In the genomic region with DNA sequence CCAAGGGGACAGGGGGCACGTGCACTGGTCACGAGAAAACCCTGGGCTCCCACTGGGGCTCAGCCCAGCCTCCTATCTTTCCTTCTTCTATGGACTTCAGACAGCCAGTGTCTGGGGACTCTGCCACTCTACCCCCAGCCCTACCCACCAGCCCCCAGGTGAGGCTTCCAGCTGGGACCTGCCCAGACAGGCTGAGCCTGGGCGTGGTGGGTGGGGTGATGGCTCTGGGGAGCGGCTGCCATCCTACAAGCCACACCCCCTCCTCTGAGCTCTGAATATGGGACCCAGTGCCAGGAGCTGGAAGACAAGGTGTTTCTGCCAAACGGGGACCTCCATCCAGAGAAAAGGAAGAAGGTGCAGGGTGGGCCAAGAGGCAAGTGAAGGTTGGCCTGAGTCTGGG, we compare ENCODE assay signal across 2 cellular contexts.
TF ChIP-seq lines count a peak whose summit lies in the region.

No MANE protein-coding gene starts in this region.

TF ChIP-seq in HEK293, 187 proteins besides CTCF, POLR2A, EP300 and RAD21:
- TF ChIP-seq ZNF423 (tag by site-specific recombination; IDR thresholded peaks at IDR 0.05) (no peak), KLF1 (tag by site-specific recombination; IDR thresholded peaks at IDR 0.05) (peak; percentile 97), ZSCAN16 (tag by site-specific recombination; IDR thresholded peaks at IDR 0.05) (no peak), ZFHX2 (tag by site-specific recombination; conservative IDR thresholded peaks at IDR 0.05) (0 out of 2 replicates have a peak, but pooled peaks have one; percentile 11), ZNF416 (tag by site-specific recombination; IDR thresholded peaks at IDR 0.05) (no peak)

TF ChIP-seq in GM23338, 12 proteins besides CTCF, POLR2A, EP300 and RAD21:
- TF ChIP-seq NANOG (IDR thresholded peaks at IDR 0.05; ENCODE audit: borderline replicate concordance) (no peak), ZNF331 (CRISPR knock-in tag; IDR thresholded peaks at IDR 0.05; ENCODE audit: low read depth) (no peak), STAT1 (IDR thresholded peaks at IDR 0.05; ENCODE audit: unreplicated experiment) (no peak), EZH2 (IDR thresholded peaks at IDR 0.05; ENCODE audit: low read depth, unreplicated experiment) (no peak), POLR2AphosphoS5 (IDR thresholded peaks at IDR 0.05; ENCODE audit: low read depth) (no peak), ZNF114 (CRISPR knock-in tag; IDR thresholded peaks at IDR 0.05) (no peak)
- TF ChIP-seq, protein P1, sequence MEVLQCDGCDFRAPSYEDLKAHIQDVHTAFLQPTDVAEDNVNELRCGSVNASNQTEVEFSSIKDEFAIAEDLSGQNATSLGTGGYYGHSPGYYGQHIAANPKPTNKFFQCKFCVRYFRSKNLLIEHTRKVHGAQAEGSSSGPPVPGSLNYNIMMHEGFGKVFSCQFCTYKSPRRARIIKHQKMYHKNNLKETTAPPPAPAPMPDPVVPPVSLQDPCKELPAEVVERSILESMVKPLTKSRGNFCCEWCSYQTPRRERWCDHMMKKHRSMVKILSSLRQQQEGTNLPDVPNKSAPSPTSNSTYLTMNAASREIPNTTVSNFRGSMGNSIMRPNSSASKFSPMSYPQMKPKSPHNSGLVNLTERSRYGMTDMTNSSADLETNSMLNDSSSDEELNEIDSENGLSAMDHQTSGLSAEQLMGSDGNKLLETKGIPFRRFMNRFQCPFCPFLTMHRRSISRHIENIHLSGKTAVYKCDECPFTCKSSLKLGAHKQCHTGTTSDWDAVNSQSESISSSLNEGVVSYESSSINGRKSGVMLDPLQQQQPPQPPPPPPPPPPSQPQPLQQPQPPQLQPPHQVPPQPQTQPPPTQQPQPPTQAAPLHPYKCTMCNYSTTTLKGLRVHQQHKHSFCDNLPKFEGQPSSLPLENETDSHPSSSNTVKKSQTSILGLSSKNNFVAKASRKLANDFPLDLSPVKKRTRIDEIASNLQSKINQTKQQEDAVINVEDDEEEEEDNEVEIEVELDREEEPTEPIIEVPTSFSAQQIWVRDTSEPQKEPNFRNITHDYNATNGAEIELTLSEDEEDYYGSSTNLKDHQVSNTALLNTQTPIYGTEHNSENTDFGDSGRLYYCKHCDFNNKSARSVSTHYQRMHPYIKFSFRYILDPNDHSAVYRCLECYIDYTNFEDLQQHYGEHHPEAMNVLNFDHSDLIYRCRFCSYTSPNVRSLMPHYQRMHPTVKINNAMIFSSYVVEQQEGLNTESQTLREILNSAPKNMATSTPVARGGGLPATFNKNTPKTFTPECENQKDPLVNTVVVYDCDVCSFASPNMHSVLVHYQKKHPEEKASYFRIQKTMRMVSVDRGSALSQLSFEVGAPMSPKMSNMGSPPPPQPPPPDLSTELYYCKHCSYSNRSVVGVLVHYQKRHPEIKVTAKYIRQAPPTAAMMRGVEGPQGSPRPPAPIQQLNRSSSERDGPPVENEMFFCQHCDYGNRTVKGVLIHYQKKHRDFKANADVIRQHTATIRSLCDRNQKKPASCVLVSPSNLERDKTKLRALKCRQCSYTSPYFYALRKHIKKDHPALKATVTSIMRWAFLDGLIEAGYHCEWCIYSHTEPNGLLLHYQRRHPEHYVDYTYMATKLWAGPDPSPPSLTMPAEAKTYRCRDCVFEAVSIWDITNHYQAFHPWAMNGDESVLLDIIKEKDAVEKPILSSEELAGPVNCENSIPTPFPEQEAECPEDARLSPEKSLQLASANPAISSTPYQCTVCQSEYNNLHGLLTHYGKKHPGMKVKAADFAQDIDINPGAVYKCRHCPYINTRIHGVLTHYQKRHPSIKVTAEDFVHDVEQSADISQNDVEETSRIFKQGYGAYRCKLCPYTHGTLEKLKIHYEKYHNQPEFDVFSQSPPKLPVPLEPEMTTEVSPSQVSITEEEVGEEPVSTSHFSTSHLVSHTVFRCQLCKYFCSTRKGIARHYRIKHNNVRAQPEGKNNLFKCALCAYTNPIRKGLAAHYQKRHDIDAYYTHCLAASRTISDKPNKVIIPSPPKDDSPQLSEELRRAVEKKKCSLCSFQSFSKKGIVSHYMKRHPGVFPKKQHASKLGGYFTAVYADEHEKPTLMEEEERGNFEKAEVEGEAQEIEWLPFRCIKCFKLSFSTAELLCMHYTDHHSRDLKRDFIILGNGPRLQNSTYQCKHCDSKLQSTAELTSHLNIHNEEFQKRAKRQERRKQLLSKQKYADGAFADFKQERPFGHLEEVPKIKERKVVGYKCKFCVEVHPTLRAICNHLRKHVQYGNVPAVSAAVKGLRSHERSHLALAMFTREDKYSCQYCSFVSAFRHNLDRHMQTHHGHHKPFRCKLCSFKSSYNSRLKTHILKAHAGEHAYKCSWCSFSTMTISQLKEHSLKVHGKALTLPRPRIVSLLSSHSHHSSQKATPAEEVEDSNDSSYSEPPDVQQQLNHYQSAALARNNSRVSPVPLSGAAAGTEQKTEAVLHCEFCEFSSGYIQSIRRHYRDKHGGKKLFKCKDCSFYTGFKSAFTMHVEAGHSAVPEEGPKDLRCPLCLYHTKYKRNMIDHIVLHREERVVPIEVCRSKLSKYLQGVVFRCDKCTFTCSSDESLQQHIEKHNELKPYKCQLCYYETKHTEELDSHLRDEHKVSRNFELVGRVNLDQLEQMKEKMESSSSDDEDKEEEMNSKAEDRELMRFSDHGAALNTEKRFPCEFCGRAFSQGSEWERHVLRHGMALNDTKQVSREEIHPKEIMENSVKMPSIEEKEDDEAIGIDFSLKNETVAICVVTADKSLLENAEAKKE (CRISPR knock-in tag; IDR thresholded peaks at IDR 0.05) = no peak
- TF ChIP-seq, protein P2, sequence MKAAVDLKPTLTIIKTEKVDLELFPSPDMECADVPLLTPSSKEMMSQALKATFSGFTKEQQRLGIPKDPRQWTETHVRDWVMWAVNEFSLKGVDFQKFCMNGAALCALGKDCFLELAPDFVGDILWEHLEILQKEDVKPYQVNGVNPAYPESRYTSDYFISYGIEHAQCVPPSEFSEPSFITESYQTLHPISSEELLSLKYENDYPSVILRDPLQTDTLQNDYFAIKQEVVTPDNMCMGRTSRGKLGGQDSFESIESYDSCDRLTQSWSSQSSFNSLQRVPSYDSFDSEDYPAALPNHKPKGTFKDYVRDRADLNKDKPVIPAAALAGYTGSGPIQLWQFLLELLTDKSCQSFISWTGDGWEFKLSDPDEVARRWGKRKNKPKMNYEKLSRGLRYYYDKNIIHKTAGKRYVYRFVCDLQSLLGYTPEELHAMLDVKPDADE (IDR thresholded peaks at IDR 0.05) = no peak
